ENCODE assay signal across 12 cellular contexts in the genomic region with DNA sequence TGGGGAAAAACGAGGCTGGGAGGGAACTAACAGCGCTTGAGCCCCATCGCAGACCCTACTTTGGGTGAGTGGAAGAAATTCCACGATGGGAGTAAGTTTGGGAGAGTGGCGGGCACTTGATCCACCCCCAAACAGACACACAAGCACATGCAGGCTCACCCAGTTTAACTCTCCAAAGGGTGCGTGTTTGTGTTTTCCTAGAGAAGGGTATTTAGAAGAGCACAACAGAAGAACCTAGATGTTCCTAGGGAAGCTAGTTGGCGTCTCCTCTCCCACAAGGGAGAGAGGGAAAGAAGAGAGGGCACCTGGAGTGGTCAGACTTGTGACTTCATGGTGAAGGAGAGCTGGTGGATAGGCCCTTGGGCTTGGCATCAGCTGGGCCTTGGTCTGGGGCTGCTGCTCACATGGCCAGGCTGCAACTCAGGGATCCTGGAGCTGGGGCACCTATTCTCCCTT. TPM values are rescaled to one million over a fixed set of nuclear protein-coding genes. Genes with fewer than 3 reads are reported as not detected.
DNase-seq lines count a peak whose midpoint lies in the region; ATAC-seq, FAIRE-seq and TF ChIP-seq lines count a peak whose summit lies in the region.
"Had no signal": no experiment of that assay in that cellular context is flagged by ENCODE, and none has a peak within 500 bp of the region (broad histone marks: within the 10 kb centered on the region; RNA-seq: fewer than 3 reads in every experiment).

No MANE protein-coding gene starts in this region.

- H4K20me1 ChIP-seq in Karpas-422 (ENCODE audit: insufficient read depth, low read depth, low read length), result no peaks in the 10 kb centered on the region

- peak overlapping the region; percentile 40 for H3K4me3 ChIP-seq in AG04449 (ENCODE audit: low read depth, low read length)
- H3K4me3 ChIP-seq in right cardiac atrium (ENCODE audit: low read length), result peak overlapping the region; percentile 66
- H3K4me3 ChIP-seq in pancreas, result peak overlapping the region; percentile 19 to 90 (median 78)
- no peak overlapping the region for H3K4me3 ChIP-seq in Karpas-422 (ENCODE audit: low read length)

- H3K9me2 ChIP-seq in Karpas-422 (replicated peaks; ENCODE audit: insufficient read depth, low read length), result no peaks in the 10 kb centered on the region

- H3K27ac Mint-ChIP-seq in WTC11, result no peak overlapping the region

- no peaks in the 10 kb centered on the region for H3K36me3 Mint-ChIP-seq in WTC11

- H3K4me1 ChIP-seq in right cardiac atrium (ENCODE audit: control insufficient read depth, insufficient read depth, low read length), result no peaks in the 10 kb centered on the region
- H3K4me1 ChIP-seq in pancreas, result no peaks in the 10 kb centered on the region
- H3K4me1 ChIP-seq in Karpas-422 (ENCODE audit: low read length), result no peaks in the 10 kb centered on the region
- H3K4me1 ChIP-seq: BE2C, foreskin keratinocyte had no signal

- H3K9me3 Mint-ChIP-seq in WTC11, result no peaks in the 10 kb centered on the region

- FAIRE-seq in pancreas (lab: Jason Lieb, UNC), result no peak

- H3K4me1 Mint-ChIP-seq in WTC11, result peaks cover 33% of the 10 kb centered on the region

- DNase-seq in AG04449 (ENCODE audit: low read depth, low spot score) (no peak), WTC11 (ENCODE audit: low spot score) (no peak), right cardiac atrium (peak; percentile 33 to 65 (median 58)), pancreas (peak in 4 of 6 donors; percentile 52 to 62 (median 54)), Karpas-422 (no peak), OCI-M2 (lab: John Stamatoyannopoulos, UW; ENCODE audit: unreplicated experiment) (no peak), NCI-H2227 treated with DMSO at 0.1 percent for 48 hours (lab: John Stamatoyannopoulos, UW) (no peak)
- DNase-seq in activated CD8-positive, alpha-beta memory T cell treated with anti-CD3 and anti-CD28 coated beads, Interleukin-2, amount 50 U/mL, for 4 hours, result no peak
- DNase-seq: BE2C; foreskin keratinocyte; NCI-H146; stimulated activated CD4-positive, alpha-beta T cell treated with anti-CD3 and anti-CD28 coated beads, Interleukin-2, amount 100 ng/mL, for 24 hours had no signal

- CTCF ChIA-PET in AG04449 (lab: Yijun Ruan, JAX), result interaction anchor here (1.1 to 2.9 kb wide), 2 partner anchors 213 to 390 kb away, joined by 3 to 13 read pairs; no protein-coding TSS in a partner anchor
- CTCF ChIA-PET in WTC11 (lab: Charles Lee), result interaction anchor here (0.5 kb wide), 1 partner anchor 10 kb away, joined by 4 read pairs; no protein-coding TSS in a partner anchor

- no peak for ATAC-seq in WTC11
- no peak for ATAC-seq in right cardiac atrium
- no peak for ATAC-seq in pancreas
- ATAC-seq: foreskin keratinocyte had no signal

- 31% methylated on average over 7 of the region's 7 CpGs for WGBS in right cardiac atrium
- WGBS in pancreas, 2 donors, result 12 to 13% methylated on average over 7 of the region's 7 CpGs

- H3K27ac ChIP-seq in right cardiac atrium (ENCODE audit: low read length) (peak overlapping the region; percentile 49), pancreas (peak overlapping the region; percentile 33 to 99 (median 96)), Karpas-422 (ENCODE audit: low read length) (no peak overlapping the region)
- H3K27ac ChIP-seq: foreskin keratinocyte had no signal

- peaks cover 94% of the 10 kb centered on the region for H3K27me3 Mint-ChIP-seq in WTC11 (ENCODE audit: low read depth)

- H3K9me3 ChIP-seq in right cardiac atrium (ENCODE audit: control insufficient read depth, low read length) (no peaks in the 10 kb centered on the region), pancreas (no peaks in the 10 kb centered on the region), Karpas-422 (ENCODE audit: low read length) (no peaks in the 10 kb centered on the region)
- H3K9me3 ChIP-seq: BE2C had no signal

- no peak overlapping the region for H3K9ac ChIP-seq in Karpas-422 (ENCODE audit: low read length)

- intact Hi-C loops in right cardiac atrium (cut with DNase I), result loop anchor here (5.0 to 10.0 kb wide), 4 partner anchors 175 to 532 kb away; no protein-coding TSS in a partner anchor
- intact Hi-C loops in pancreas (cut with DNase I), result loop anchor here in 2 of 3 donors (10.0 kb wide), 2 partner anchors 172 to 392 kb away; no protein-coding TSS in a partner anchor

- TF ChIP-seq CTCF in AG04449 (IDR thresholded peaks at IDR 0.05; ENCODE audit: insufficient read depth, low read length, missing control alignments), result no peak
- TF ChIP-seq CTCF in WTC11 (IDR thresholded peaks at IDR 0.05), result no peak
- no peak for TF ChIP-seq CTCF in pancreas (IDR thresholded peaks at IDR 0.05)

- 0 out of 2 replicates have a peak overlapping the region, but pooled peaks have one; percentile 18 for H3K4me3 Mint-ChIP-seq in WTC11

- H3K27me3 ChIP-seq in right cardiac atrium (ENCODE audit: control insufficient read depth, insufficient read depth), result no peaks in the 10 kb centered on the region
- H3K27me3 ChIP-seq in pancreas, result no peaks in the 10 kb centered on the region
- H3K27me3 ChIP-seq in Karpas-422 (ENCODE audit: low read length), result no peaks in the 10 kb centered on the region

- H3K36me3 ChIP-seq in pancreas, result peaks cover 0 to 11% (median 0%) of the 10 kb centered on the region in 3 donors
- no peaks in the 10 kb centered on the region for H3K36me3 ChIP-seq in Karpas-422 (ENCODE audit: insufficient read depth, low read length)
- H3K36me3 ChIP-seq: BE2C had no signal

- no peaks in the 10 kb centered on the region for H3K79me2 ChIP-seq in Karpas-422 (ENCODE audit: low read length)

- no peak overlapping the region for H3K4me2 ChIP-seq in Karpas-422 (ENCODE audit: low read depth, low read length, poor library complexity, severe bottlenecking)

- H2AFZ ChIP-seq in Karpas-422 (ENCODE audit: low read length), result no peak overlapping the region

- POLR2A ChIA-PET in AG04449 (lab: Yijun Ruan, JAX), result no interaction called here
- POLR2A ChIA-PET in WTC11 (lab: Charles Lee), result no interaction called here

TF ChIP-seq in WTC11, 78 proteins besides CTCF, POLR2A, EP300 and RAD21:
- TF ChIP-seq OVOL2 (CRISPR knock-in tag; IDR thresholded peaks at IDR 0.05; ENCODE audit: borderline replicate concordance) (no peak), MAX (CRISPR knock-in tag; IDR thresholded peaks at IDR 0.05) (no peak), CBFB (CRISPR knock-in tag; IDR thresholded peaks at IDR 0.05; ENCODE audit: low read depth) (no peak), GTF2I (CRISPR knock-in tag; conservative IDR thresholded peaks at IDR 0.05) (no peak), KAT7 (CRISPR knock-in tag; IDR thresholded peaks at IDR 0.05; ENCODE audit: borderline replicate concordance) (no peak), GRHL2 (CRISPR knock-in tag; IDR thresholded peaks at IDR 0.05; ENCODE audit: insufficient replicate concordance, severe bottlenecking) (no peak), NR1H2 (CRISPR knock-in tag; IDR thresholded peaks at IDR 0.05) (no peak), HMGXB4 (CRISPR knock-in tag; IDR thresholded peaks at IDR 0.05) (no peak)

RNA-seq across cellular contexts. Expression of gene GATA6, which starts 3.2 kb away (rescaled TPM):
- total RNA-seq in WTC11 (2021) (0.15 to 0.21 TPM (median 0.18 TPM) in 3 replicates), right cardiac atrium (10 to 100 TPM; 63.2 to 85.8 (median 77.9) TPM), pancreas (10 to 100 TPM; 18.8 to 36.4 (median 24.9) TPM)
- polyA plus RNA-seq in right cardiac atrium (52.4 TPM), pancreas (10 to 100 TPM; 15.4 to 20.1 TPM)
- not detected in 2 replicates for total RNA-seq in Karpas-422 (2014; rRNA removed; shearing (Covaris generic); ENCODE audit: low replicate concordance)

Comparison
In these comparisons a context has a peak if more than half of its experiments do, and no peak if none do; other contexts are left out.
1. DNase-seq: peak in right cardiac atrium (3 of 3) and pancreas (4 of 6); none in AG04449 (single experiment), WTC11 (single experiment), Karpas-422 (single experiment), activated CD8-positive, alpha-beta memory T cell treated with anti-CD3 and anti-CD28 coated beads, Interleukin-2, amount 50 U/mL, for 4 hours (single experiment), OCI-M2 (single experiment) and NCI-H2227 treated with DMSO at 0.1 percent for 48 hours (single experiment).
2. RNA of gene GATA6, which starts 3.2 kb away (total RNA-seq): 63.2 to 85.8 TPM in right cardiac atrium and 18.8 to 36.4 TPM in pancreas; 0.15 to 0.21 TPM in WTC11 and not detected in Karpas-422; every median in the first group is over 10 times any median in the second.